In genomic region chr17:38673714-38674012, GRCh38 we compare ENCODE assay signal across 9 cellular contexts. TPM values are rescaled to one million over a fixed set of nuclear protein-coding genes. Genes with fewer than 3 reads are reported as not detected.
DNase-seq lines count a peak whose midpoint lies in the region; ATAC-seq, FAIRE-seq and TF ChIP-seq lines count a peak whose summit lies in the region.
"Had no signal": no experiment of that assay in that cellular context is flagged by ENCODE, and none has a peak within 500 bp of the region (broad histone marks: within the 10 kb centered on the region; RNA-seq: fewer than 3 reads in every experiment).

No MANE protein-coding gene starts in this region.

- H3K27me3 Mint-ChIP-seq in Calu3 (ENCODE audit: unreplicated experiment) = peaks cover 80% of the 10 kb centered on the region
- H3K27me3 Mint-ChIP-seq in natural killer cell treated with Interleukin-12 subunit alpha and Interleukin-12 subunit beta and Interleukin-15 and Interleukin-18, amount 100 ng/mL, for 72 hours = peaks cover 21 to 28% of the 10 kb centered on the region in 2 donors
- peaks cover 38 to 56% of the 10 kb centered on the region in 2 donors for H3K27me3 Mint-ChIP-seq in CD8-positive, alpha-beta memory T cell

- H3K4me1 ChIP-seq in CD8-positive, alpha-beta memory T cell (ENCODE audit: insufficient read depth, low read length) = peaks cover 7% of the 10 kb centered on the region

- H3K4me1 Mint-ChIP-seq in Calu3 (ENCODE audit: low read depth, unreplicated experiment) = peaks cover 34% of the 10 kb centered on the region
- peaks cover 28 to 48% of the 10 kb centered on the region in 2 donors for H3K4me1 Mint-ChIP-seq in natural killer cell treated with Interleukin-12 subunit alpha and Interleukin-12 subunit beta and Interleukin-15 and Interleukin-18, amount 100 ng/mL, for 72 hours (ENCODE audit: low read depth in 2 of 2)
- H3K4me1 Mint-ChIP-seq in CD8-positive, alpha-beta memory T cell = peaks cover 13 to 21% (median 16%) of the 10 kb centered on the region in 3 donors

- no peak for DNase-seq in Calu3
- DNase-seq in dorsolateral prefrontal cortex = no peak
- DNase-seq in natural killer cell treated with Interleukin-12 subunit alpha and Interleukin-12 subunit beta and Interleukin-15 and Interleukin-18, amount 100 ng/mL, for 72 hours (ENCODE audit: low spot score) = no peak
- DNase-seq in HTR-8/SVneo (ENCODE audit: insufficient read length, low spot score) = no peak
- DNase-seq in retina = no peak
- DNase-seq in CD8-positive, alpha-beta memory T cell = no peak
- DNase-seq: NCI-H1436 treated with DMSO at 0.1 percent for 48 hours had no signal

- peak overlapping the region; percentile 39 to 80 (median 67) for H3K4me3 ChIP-seq in dorsolateral prefrontal cortex
- H3K4me3 ChIP-seq in CD8-positive, alpha-beta memory T cell (ENCODE audit: low read length) = no peak overlapping the region

- peaks cover 0 to 12% (median 0%) of the 10 kb centered on the region in 45 donors for H3K27me3 ChIP-seq in dorsolateral prefrontal cortex
- peaks cover 14% of the 10 kb centered on the region for H3K27me3 ChIP-seq in CD8-positive, alpha-beta memory T cell (ENCODE audit: insufficient read depth, low read length, poor library complexity, severe bottlenecking)

- intact Hi-C loops in Calu3 (cut with micrococcal nuclease; ENCODE audit: unreplicated experiment) (loop anchor here (10.0 kb wide), 1 partner anchor 181 kb away; the partner anchor contains the start of gene RPL23), dorsolateral prefrontal cortex (cut with DNase I) (loop anchor here in 1 of 2 donors (2.0 kb wide), 1 partner anchor 31 kb away; the partner anchor contains the start of gene MLLT6)

- CTCF ChIA-PET in Calu3 (lab: Charles Lee) = interaction anchor here (1.8 to 2.8 kb wide), 3 partner anchors 11 to 115 kb away, joined by 5 to 26 read pairs (median 6); no protein-coding TSS in a partner anchor
- CTCF ChIA-PET in CD8-positive, alpha-beta memory T cell (lab: Charles Lee) = interaction anchor here (1.2 to 10.7 kb wide), 2 partner anchors 63 to 78 kb away, joined by 3 to 140 read pairs; partner anchors contain the start of gene PSMB3

- POLR2A ChIA-PET in CD8-positive, alpha-beta memory T cell (lab: Charles Lee) = no interaction called here

- no peak for TF ChIP-seq CTCF in Calu3 (IDR thresholded peaks at IDR 0.05; ENCODE audit: unreplicated experiment)
- no peak for TF ChIP-seq CTCF in dorsolateral prefrontal cortex (IDR thresholded peaks at IDR 0.05 in 54 of 56, conservative IDR thresholded peaks at IDR 0.05 in 2 of 56; ENCODE audit: low read depth in 1 of 56, partially characterized antibody in 56 of 56)

- H3K27ac ChIP-seq in dorsolateral prefrontal cortex = peak overlapping the region in 10 of 59 donors; percentile 36 to 88 (median 68)
- H3K27ac ChIP-seq in CD8-positive, alpha-beta memory T cell (ENCODE audit: low read depth, low read length) = no peak overlapping the region

- no peak overlapping the region for H3K27ac Mint-ChIP-seq in Calu3 (ENCODE audit: unreplicated experiment)
- H3K27ac Mint-ChIP-seq in natural killer cell treated with Interleukin-12 subunit alpha and Interleukin-12 subunit beta and Interleukin-15 and Interleukin-18, amount 100 ng/mL, for 72 hours = no peak overlapping the region
- H3K27ac Mint-ChIP-seq in CD8-positive, alpha-beta memory T cell = no peak overlapping the region

- no peak for FAIRE-seq in HTR-8/SVneo (lab: Jason Lieb, UNC)

- H3K36me3 Mint-ChIP-seq in Calu3 (ENCODE audit: insufficient read depth, unreplicated experiment) = peaks cover 47% of the 10 kb centered on the region
- H3K36me3 Mint-ChIP-seq in natural killer cell treated with Interleukin-12 subunit alpha and Interleukin-12 subunit beta and Interleukin-15 and Interleukin-18, amount 100 ng/mL, for 72 hours = no peaks in the 10 kb centered on the region
- H3K36me3 Mint-ChIP-seq in CD8-positive, alpha-beta memory T cell = no peaks in the 10 kb centered on the region

- H3K9me3 Mint-ChIP-seq in Calu3 (ENCODE audit: low read depth, unreplicated experiment) = no peaks in the 10 kb centered on the region
- H3K9me3 Mint-ChIP-seq in natural killer cell treated with Interleukin-12 subunit alpha and Interleukin-12 subunit beta and Interleukin-15 and Interleukin-18, amount 100 ng/mL, for 72 hours = no peaks in the 10 kb centered on the region
- H3K9me3 Mint-ChIP-seq in CD8-positive, alpha-beta memory T cell = no peaks in the 10 kb centered on the region

- no peaks in the 10 kb centered on the region for H3K9me3 ChIP-seq in CD8-positive, alpha-beta memory T cell (ENCODE audit: low read length)

- ATAC-seq in HG02642 (IDR thresholded peaks at IDR 0.05; ENCODE audit: poor library complexity, unreplicated experiment) (peak; percentile 9), HG03342 (IDR thresholded peaks at IDR 0.05; ENCODE audit: unreplicated experiment) (no peak)
- no peak for ATAC-seq in natural killer cell treated with Interleukin-12 subunit alpha and Interleukin-12 subunit beta and Interleukin-15 and Interleukin-18, amount 100 ng/mL, for 72 hours

- BruUV-seq in Calu3 (replicated peaks; lab: Mats Ljungman, UMichigan) = no TSS peak

- H3K4me3 Mint-ChIP-seq in Calu3 (ENCODE audit: low read depth, unreplicated experiment) = peak overlapping the region; percentile 66
- H3K4me3 Mint-ChIP-seq in natural killer cell treated with Interleukin-12 subunit alpha and Interleukin-12 subunit beta and Interleukin-15 and Interleukin-18, amount 100 ng/mL, for 72 hours = peak overlapping the region; percentile 36
- peak overlapping the region in 1 of 7 donors; percentile 15 for H3K4me3 Mint-ChIP-seq in CD8-positive, alpha-beta memory T cell

- no peaks in the 10 kb centered on the region for H3K36me3 ChIP-seq in CD8-positive, alpha-beta memory T cell (ENCODE audit: insufficient read depth, low read length)

RNA-seq across cellular contexts. Expression of gene EPOP, which starts 1.1 kb away (rescaled TPM):
- total RNA-seq in Calu3 (2022) (15.3 and 20.9 TPM in 2 replicates), dorsolateral prefrontal cortex (10 to 100 TPM in 105 of 120 experiments, 1 to 10 TPM in 15; 4.4 to 32.8 (median 13.7) TPM)
- 10 to 100 TPM; 20.5 to 41.0 TPM for total RNA-seq in natural killer cell treated with Interleukin-12 subunit alpha and Interleukin-12 subunit beta and Interleukin-15 and Interleukin-18, amount 100 ng/mL, for 72 hours
- 10 to 100 TPM; 47.0 to 50.0 TPM for total RNA-seq in CD8-positive, alpha-beta memory T cell
- 0.10 TPM for polyA plus RNA-seq in CD8-positive, alpha-beta memory T cell

RNA-seq across cellular contexts. Expression of gene MLLT6, which starts 31.4 kb away (rescaled TPM):
- 463 and 498 TPM in 2 replicates for total RNA-seq in Calu3 (2022)
- total RNA-seq in dorsolateral prefrontal cortex = 100 to 1,000 TPM; 118 to 242 (median 168) TPM
- total RNA-seq in natural killer cell treated with Interleukin-12 subunit alpha and Interleukin-12 subunit beta and Interleukin-15 and Interleukin-18, amount 100 ng/mL, for 72 hours = 100 to 1,000 TPM; 319 to 324 TPM
- 100 to 1,000 TPM; 197 to 202 TPM for total RNA-seq in CD8-positive, alpha-beta memory T cell
- 15.9 TPM for polyA plus RNA-seq in CD8-positive, alpha-beta memory T cell

RNA-seq across cellular contexts. Expression of gene CISD3, which starts 56.5 kb away (rescaled TPM):
- total RNA-seq in Calu3 (2022) = 101 and 109 TPM in 2 replicates
- total RNA-seq in dorsolateral prefrontal cortex = 10 to 100 TPM; 15.5 to 38.5 (median 25.9) TPM
- total RNA-seq in natural killer cell treated with Interleukin-12 subunit alpha and Interleukin-12 subunit beta and Interleukin-15 and Interleukin-18, amount 100 ng/mL, for 72 hours = 10 to 100 TPM; 48.3 to 58.7 TPM
- 10 to 100 TPM; 58.2 to 59.6 TPM for total RNA-seq in CD8-positive, alpha-beta memory T cell
- 73.4 TPM for polyA plus RNA-seq in CD8-positive, alpha-beta memory T cell
